In genomic region chr9:89952401-89952800, GRCh38 we compare ENCODE assay signal across 16 cellular contexts.
DNase-seq lines count a peak whose midpoint lies in the region; ATAC-seq and TF ChIP-seq lines count a peak whose summit lies in the region.
"Had no signal": no experiment of that assay in that cellular context is flagged by ENCODE, and none has a peak within 500 bp of the region (broad histone marks: within the 10 kb centered on the region; RNA-seq: fewer than 3 reads in every experiment).

No MANE protein-coding gene starts in this region.

- DNase-seq in mammary epithelial cell (peak; percentile 19), MCF 10A (ENCODE audit: unreplicated experiment) (no peak), cardiac fibroblast (ENCODE audit: low read depth in 2 of 2) (peak; percentile 1 to 5), NCI-H524 (lab: John Stamatoyannopoulos, UW) (no peak), gastrocnemius medialis (no peak)
- DNase-seq in stimulated activated naive CD4-positive, alpha-beta T cell treated with Interleukin-2 at 50 U/mL for 16 hours (lab: John Stamatoyannopoulos, UW), result no peak
- DNase-seq: activated CD4-positive, alpha-beta T cell treated with anti-CD3 and anti-CD28 coated beads for 48 hours; activated naive CD4-positive, alpha-beta T cell treated with Interleukin-2 at 50 U/mL for 16 hours; DMS53; glutamatergic neuron; GOT3; NCI-H446 treated with DMSO at 0.1 percent for 48 hours had no signal

- WGBS in mammary epithelial cell (ENCODE audit: low coverage, missing lambda C conversion rate), result 60% methylated on average over 4 of the region's 4 CpGs

- H3K9me3 Mint-ChIP-seq in MCF 10A (ENCODE audit: unreplicated experiment), result no peaks in the 10 kb centered on the region

- dilution Hi-C loops in mammary epithelial cell (cut with HindIII; ENCODE audit: low sequenced_read_pairs), result no loop called here

- CTCF ChIA-PET in mammary epithelial cell (lab: Charles Lee; ENCODE audit: low non-redundant PET), result interaction anchor here (0.6 kb wide), 1 partner anchor 350 kb away, joined by 4 read pairs; no protein-coding TSS in a partner anchor
- CTCF ChIA-PET in MCF 10A (lab: Yijun Ruan, JAX), result interaction anchor here (1.4 kb wide), 1 partner anchor 11 kb away, joined by 5 read pairs; no protein-coding TSS in a partner anchor

- TF ChIP-seq CTCF in mammary epithelial cell (conservative IDR thresholded peaks at IDR 0.05 in 1 of 2, IDR thresholded peaks at IDR 0.05 in 1 of 2; ENCODE audit: extremely low read depth in 1 of 2, insufficient read depth in 1 of 2, low read depth in 1 of 2, low read length in 2 of 2) (no peak), MCF 10A (IDR thresholded peaks at IDR 0.05; ENCODE audit: unreplicated experiment) (no peak), cardiac fibroblast (IDR thresholded peaks at IDR 0.05; ENCODE audit: low read depth, low read length) (no peak), gastrocnemius medialis (IDR thresholded peaks at IDR 0.05 in 4 of 5, conservative IDR thresholded peaks at IDR 0.05 in 1 of 5) (no peak)

- H3K4me1 ChIP-seq in mammary epithelial cell (ENCODE audit: insufficient read depth, low read length), result no peaks in the 10 kb centered on the region
- peaks cover 0 to 11% of the 10 kb centered on the region in 2 donors for H3K4me1 ChIP-seq in gastrocnemius medialis

- no TSS peak for BruUV-seq in mammary epithelial cell (replicated peaks; lab: Mats Ljungman, UMichigan)
- no TSS peak for BruUV-seq in MCF 10A (replicated peaks; lab: Mats Ljungman, UMichigan)

- H2AFZ ChIP-seq in mammary epithelial cell (ENCODE audit: low read depth, low read length), result no peak overlapping the region

- H3K4me1 Mint-ChIP-seq in MCF 10A (ENCODE audit: insufficient read depth, unreplicated experiment), result peaks cover 5% of the 10 kb centered on the region

- H3K36me3 ChIP-seq in mammary epithelial cell (ENCODE audit: insufficient read depth, low read length), result no peaks in the 10 kb centered on the region
- no peaks in the 10 kb centered on the region for H3K36me3 ChIP-seq in gastrocnemius medialis

- POLR2A ChIA-PET in MCF 10A (lab: Yijun Ruan, JAX), result interaction anchor here (0.6 to 1.7 kb wide), 4 partner anchors 11 to 1573 kb away, joined by 3 to 4 read pairs (median 4); no protein-coding TSS in a partner anchor

- no peak overlapping the region for H3K4me2 ChIP-seq in mammary epithelial cell (ENCODE audit: insufficient read depth, low read depth, low read length)

- no peak overlapping the region for H3K4me3 ChIP-seq in mammary epithelial cell (replicated peaks in 1 of 3; ENCODE audit: insufficient read depth in 1 of 3, low read depth in 2 of 3, low read length in 3 of 3)
- no peak overlapping the region for H3K4me3 ChIP-seq in cardiac fibroblast (replicated peaks in 1 of 2; ENCODE audit: low read depth in 2 of 2, low read length in 2 of 2)
- no peak overlapping the region for H3K4me3 ChIP-seq in gastrocnemius medialis

- TF ChIP-seq POLR2A in gastrocnemius medialis (IDR thresholded peaks at IDR 0.05), result no peak

- no peaks in the 10 kb centered on the region for H3K27me3 Mint-ChIP-seq in MCF 10A (ENCODE audit: insufficient read depth, unreplicated experiment)

- no peaks in the 10 kb centered on the region for H4K20me1 ChIP-seq in mammary epithelial cell (ENCODE audit: insufficient read depth, low read length)

- H3K36me3 Mint-ChIP-seq in MCF 10A (ENCODE audit: insufficient read depth, unreplicated experiment), result no peaks in the 10 kb centered on the region

- H3K79me2 ChIP-seq in mammary epithelial cell (ENCODE audit: insufficient read depth, low read length), result no peaks in the 10 kb centered on the region

- H3K9ac ChIP-seq in mammary epithelial cell (ENCODE audit: insufficient read depth, low read length), result no peak overlapping the region

- H3K4me3 Mint-ChIP-seq in MCF 10A (ENCODE audit: unreplicated experiment), result no peak overlapping the region
- H3K4me3 Mint-ChIP-seq: T-helper 1 cell treated with Interleukin-12 subunit alpha and Interleukin-12 subunit beta and Interleukin-4 antibody, amounts not matched to agents 30 μg/mL and 1 μg/mL, for 36 hours had no signal

- in situ Hi-C loops in mammary epithelial cell (cut with MboI; ENCODE audit: low sequenced_read_pairs in 2 of 2) (no loop called here), gastrocnemius medialis (cut with MboI; ENCODE audit: low sequenced_read_pairs in 4 of 4) (no loop called here)

- peak; percentile 56 for ATAC-seq in HG03520 (IDR thresholded peaks at IDR 0.05; ENCODE audit: unreplicated experiment)
- no peak for ATAC-seq in HG03025 (IDR thresholded peaks at IDR 0.05; ENCODE audit: low FRiP score, unreplicated experiment)
- no peak for ATAC-seq in gastrocnemius medialis
- ATAC-seq: Panc1 had no signal

- no peak overlapping the region for H3K27ac ChIP-seq in mammary epithelial cell (ENCODE audit: insufficient read depth, low read depth, low read length)
- no peak overlapping the region for H3K27ac ChIP-seq in gastrocnemius medialis

- H3K27me3 ChIP-seq in mammary epithelial cell (ENCODE audit: insufficient read depth, low read length), result no peaks in the 10 kb centered on the region
- no peaks in the 10 kb centered on the region for H3K27me3 ChIP-seq in gastrocnemius medialis

- no peak overlapping the region for H3K27ac Mint-ChIP-seq in MCF 10A (ENCODE audit: low read depth, unreplicated experiment)
- H3K27ac Mint-ChIP-seq: T-helper 1 cell treated with Interleukin-12 subunit alpha and Interleukin-12 subunit beta and Interleukin-4 antibody, amounts not matched to agents 30 μg/mL and 1 μg/mL, for 36 hours had no signal

- intact Hi-C loops in mammary epithelial cell (cut with micrococcal nuclease) (no loop called here), MCF 10A (cut with micrococcal nuclease) (no loop called here), gastrocnemius medialis (cut with DNase I; ENCODE audit: low total_unique reads) (no loop called here)

- no peaks in the 10 kb centered on the region for H3K9me3 ChIP-seq in mammary epithelial cell (replicated peaks; ENCODE audit: insufficient read depth, low read length)
- no peaks in the 10 kb centered on the region for H3K9me3 ChIP-seq in gastrocnemius medialis

Comparison
In these comparisons a context has a peak if more than half of its experiments do, and no peak if none do; other contexts are left out.
1. DNase-seq: peak in mammary epithelial cell (single experiment) and cardiac fibroblast (2 of 2); none in MCF 10A (single experiment), stimulated activated naive CD4-positive, alpha-beta T cell treated with Interleukin-2 at 50 U/mL for 16 hours (single experiment), NCI-H524 (0 of 2) and gastrocnemius medialis (0 of 2).